Comparison of ENCODE assay signal across 25 cellular contexts in genomic region chr12:61452076-61452475, GRCh38.
DNase-seq lines count a peak whose midpoint lies in the region; ATAC-seq and TF ChIP-seq lines count a peak whose summit lies in the region.
"Had no signal": no experiment of that assay in that cellular context is flagged by ENCODE, and none has a peak within 500 bp of the region (broad histone marks: within the 10 kb centered on the region; RNA-seq: fewer than 3 reads in every experiment).

No MANE protein-coding gene starts in this region.

- in situ Hi-C loops in ACHN (cut with HindIII; ENCODE audit: low pct_ligation_motif_present, low pct_unique_long_range_greater_than_20kb, low sequenced_read_pairs) = no loop called here

- TF ChIP-seq CTCF in RWPE1 (conservative IDR thresholded peaks at IDR 0.05; ENCODE audit: low read depth) = no peak

- H3K27ac ChIP-seq in RWPE1 (no peak overlapping the region), epithelial cell of prostate (peak overlapping the region; percentile 54)
- H3K27ac ChIP-seq: A549, left ventricle myocardium inferior, neutrophil, Peyer's patch had no signal

- ATAC-seq in HG02852 (IDR thresholded peaks at IDR 0.05; ENCODE audit: unreplicated experiment) = no peak
- no peak for ATAC-seq in HG02642 (IDR thresholded peaks at IDR 0.05; ENCODE audit: poor library complexity, unreplicated experiment)
- ATAC-seq: A549; CD8-positive, alpha-beta T cell; stimulated activated naive CD8-positive, alpha-beta T cell treated with anti-CD3 and anti-CD28 coated beads, Interleukin-15, amount 100 ng/mL, for 72 hours; T-helper 17 cell had no signal

- CTCF ChIA-PET in RWPE1 (lab: Yijun Ruan, JAX) = no interaction called here

- POLR2A ChIA-PET in RWPE1 (lab: Yijun Ruan, JAX; ENCODE audit: low non-redundant PET) = no interaction called here

- DNase-seq in SIG-M5 treated with dmso at 0.1 percent for 504 hours (lab: John Stamatoyannopoulos, UW; ENCODE audit: unreplicated experiment) (peak; percentile 8), SIG-M5 (lab: John Stamatoyannopoulos, UW) (no peak), RWPE1 (ENCODE audit: low spot score) (peak; percentile 17), epithelial cell of prostate (ENCODE audit: low read depth, low spot score) (peak; percentile 82), epidermal melanocyte (ENCODE audit: insufficient read length, low spot score) (no peak), ACHN (no peak)
- DNase-seq: activated effector memory CD4-positive, alpha-beta T cell treated with anti-CD3 and anti-CD28 coated beads, Interleukin-2, amount 50 U/mL, for 16 hours; activated naive CD8-positive, alpha-beta T cell treated with anti-CD3 and anti-CD28 coated beads for 36 hours; aorta; CD8-positive, alpha-beta T cell; central memory CD4-positive, alpha-beta T cell; DMS79; GDM1; left ventricle myocardium inferior; NCI-H1048; NCI-H1694 treated with DMSO at 0.1 percent for 48 hours; NCI-H526; Peyer's patch; SK-N-SH; stimulated activated naive CD8-positive, alpha-beta T cell treated with anti-CD3 and anti-CD28 coated beads, Interleukin-15, amount 100 ng/mL, for 72 hours; T-helper 17 cell had no signal

Comparison
In these comparisons a context has a peak if more than half of its experiments do, and no peak if none do; other contexts are left out.
1. DNase-seq: peak in SIG-M5 treated with dmso at 0.1 percent for 504 hours (single experiment), RWPE1 (single experiment) and epithelial cell of prostate (single experiment); none in SIG-M5 (single experiment), epidermal melanocyte (single experiment) and ACHN (single experiment).